In genomic region chr11:33147559-33147958, GRCh38 we compare ENCODE assay signal across 1 cellular context.
TF ChIP-seq lines count a peak whose summit lies in the region.

No MANE protein-coding gene starts in this region.

TF ChIP-seq in GM23338, 12 proteins besides CTCF, POLR2A, EP300 and RAD21:
- TF ChIP-seq STAT1 (IDR thresholded peaks at IDR 0.05; ENCODE audit: unreplicated experiment) = no peak
TF ChIP-seq in GM23338: peak in this region for 0.
